In genomic region chr9:29062446-29062845, GRCh38 we compare ENCODE assay signal across 34 cellular contexts.
"Had no signal": no experiment of that assay in that cellular context is flagged by ENCODE, and none has a peak within 500 bp of the region (broad histone marks: within the 10 kb centered on the region; RNA-seq: fewer than 3 reads in every experiment).

No MANE protein-coding gene starts in this region.

- H3K9ac ChIP-seq: KMS-11 had no signal

- H3K27me3 ChIP-seq: MG63 had no signal

- H3K9me3 ChIP-seq: MG63 had no signal

- DNase-seq: Karpas-422, Kasumi-1, KG1, MG63, MM.1S, MV-4-11, NCI-H1048, NCI-H1092, NCI-H1092 treated with DMSO at 0.1 percent for 48 hours, NCI-H1105, NCI-H1105 treated with DMSO at 0.1 percent for 48 hours, NCI-H1417, NCI-H1417 treated with DMSO at 0.1 percent for 48 hours, NCI-H1436 treated with DMSO at 0.1 percent for 48 hours, NCI-H146, NCI-H1694, NCI-H1694 treated with DMSO at 0.1 percent for 48 hours, NCI-H187, NCI-H187 treated with DMSO at 0.1 percent for 48 hours, NCI-H1930, NCI-H2029, NCI-H2029 treated with DMSO at 0.1 percent for 48 hours, NCI-H2081, NCI-H2081 treated with DMSO at 0.1 percent for 48 hours, NCI-H2107, NCI-H2171, NCI-H2171 treated with DMSO at 0.1 percent for 48 hours, NCI-H2227 treated with DMSO at 0.1 percent for 48 hours, NCI-H226, NCI-H345, NCI-H446, NCI-H446 treated with DMSO at 0.1 percent for 48 hours, NCI-H510A had no signal

- H3K27ac ChIP-seq: KMS-11 had no signal

- H3K4me3 ChIP-seq: MG63 had no signal

- H3K36me3 ChIP-seq: MG63 had no signal

- H3K4me2 ChIP-seq: KMS-11 had no signal
